1 cellular context compared by ENCODE assay signal in genomic region chr5:178626484-178627258, GRCh38.
TF ChIP-seq lines count a peak whose summit lies in the region.

CLK4 (minus strand) TSS chr5:178627050; CDS start chr5:178623416, 3,634 bp downstream.

TF ChIP-seq in HepG2, 621 proteins besides CTCF, POLR2A, EP300 and RAD21 (continued from another document and continues in another):
- TF ChIP-seq ZFP91 (CRISPR knock-in tag; IDR thresholded peaks at IDR 0.05; ENCODE audit: borderline replicate concordance) (peak; percentile 95; the same call in 1 of the 2 replicates), PHB2 (IDR thresholded peaks at IDR 0.05; ENCODE audit: partially characterized antibody) (no peak), ZNF501 (CRISPR knock-in tag; IDR thresholded peaks at IDR 0.05) (peak; percentile 81), FOXA1 (IDR thresholded peaks at IDR 0.05) (no peak), FOXA1 (CRISPR knock-in tag; IDR thresholded peaks at IDR 0.05) (no peak), DMAP1 (CRISPR knock-in tag; IDR thresholded peaks at IDR 0.05) (peak; percentile 54), ZNF563 (CRISPR knock-in tag; IDR thresholded peaks at IDR 0.05) (peak; percentile 72; the same call in 1 of the 2 replicates), IRF9 (CRISPR knock-in tag; IDR thresholded peaks at IDR 0.05; ENCODE audit: borderline replicate concordance) (peak; percentile 13; the same call in 1 of the 2 replicates), MXD4 (CRISPR knock-in tag; IDR thresholded peaks at IDR 0.05) (0 out of 2 replicates have a peak, but pooled peaks have one; percentile 57), ADNP (CRISPR knock-in tag; IDR thresholded peaks at IDR 0.05) (no peak), LBX2 (CRISPR knock-in tag; IDR thresholded peaks at IDR 0.05; ENCODE audit: borderline replicate concordance) (0 out of 2 replicates have a peak, but pooled peaks have one; percentile 26), IRF1 (CRISPR knock-in tag; IDR thresholded peaks at IDR 0.05; ENCODE audit: low read depth) (no peak; the same call in 1 of the 2 replicates), HMG20A (CRISPR knock-in tag; IDR thresholded peaks at IDR 0.05; ENCODE audit: borderline replicate concordance) (no peak), ZFP62 (CRISPR knock-in tag; IDR thresholded peaks at IDR 0.05) (no peak), ZNF792 (CRISPR knock-in tag; IDR thresholded peaks at IDR 0.05) (no peak; the same call in 1 of the 2 replicates), DZIP1 (CRISPR knock-in tag; IDR thresholded peaks at IDR 0.05) (no peak; the same call in 1 of the 2 replicates), MXD3 (CRISPR knock-in tag; IDR thresholded peaks at IDR 0.05) (no peak), KDM6A (CRISPR knock-in tag; IDR thresholded peaks at IDR 0.05; ENCODE audit: low read depth) (no peak), ZBTB34 (CRISPR knock-in tag; IDR thresholded peaks at IDR 0.05) (no peak), TEF (CRISPR knock-in tag; IDR thresholded peaks at IDR 0.05) (no peak), ZFP36 (IDR thresholded peaks at IDR 0.05; ENCODE audit: borderline replicate concordance, low read depth, low read length, partially characterized antibody) (no peak), ZNF224 (CRISPR knock-in tag; IDR thresholded peaks at IDR 0.05) (peak; percentile 82; the same call in 1 of the 2 replicates), ZNF724P (CRISPR knock-in tag; IDR thresholded peaks at IDR 0.05; ENCODE audit: borderline replicate concordance) (no peak), ZNF124 (CRISPR knock-in tag; IDR thresholded peaks at IDR 0.05) (peak; percentile 80; the same call in 1 of the 2 replicates), ZNF225 (CRISPR knock-in tag; IDR thresholded peaks at IDR 0.05) (peak; percentile 80; the same call in 1 of the 2 replicates), SIX1 (CRISPR knock-in tag; IDR thresholded peaks at IDR 0.05; ENCODE audit: borderline replicate concordance) (no peak), KMT2A (CRISPR knock-in tag; IDR thresholded peaks at IDR 0.05) (peak; percentile 84; the same call in 1 of the 2 replicates), JUNB (CRISPR knock-in tag; IDR thresholded peaks at IDR 0.05; ENCODE audit: borderline replicate concordance) (no peak), USF2 (IDR thresholded peaks at IDR 0.05; ENCODE audit: low read depth, low read length) (peak; percentile 81), USF2 (CRISPR knock-in tag; IDR thresholded peaks at IDR 0.05; ENCODE audit: borderline replicate concordance) (peak; percentile 79; the same call in 1 of the 2 replicates), ZFAT (CRISPR knock-in tag; conservative IDR thresholded peaks at IDR 0.05) (0 out of 2 replicates have a peak, but pooled peaks have one; percentile 62), MTA1 (CRISPR knock-in tag; IDR thresholded peaks at IDR 0.05; ENCODE audit: borderline replicate concordance) (peak; percentile 81; the same call in 1 of the 2 replicates), ZNF510 (CRISPR knock-in tag; IDR thresholded peaks at IDR 0.05; ENCODE audit: low read depth) (peak; percentile 60; the same call in 1 of the 2 replicates), ZNF138 (CRISPR knock-in tag; IDR thresholded peaks at IDR 0.05; ENCODE audit: low read depth) (0 out of 2 replicates have a peak, but pooled peaks have one; percentile 24), SOX13 (IDR thresholded peaks at IDR 0.05) (peak; percentile 32; the same call in 1 of the 2 replicates), SOX13 (CRISPR knock-in tag; conservative IDR thresholded peaks at IDR 0.05 in 1 of 2, IDR thresholded peaks at IDR 0.05 in 1 of 2) (no peak), ZNF280B (CRISPR knock-in tag; IDR thresholded peaks at IDR 0.05; ENCODE audit: borderline replicate concordance) (0 out of 2 replicates have a peak, but pooled peaks have one; percentile 31), CAMTA2 (CRISPR knock-in tag; IDR thresholded peaks at IDR 0.05; ENCODE audit: borderline replicate concordance) (no peak), MYNN (CRISPR knock-in tag; IDR thresholded peaks at IDR 0.05; ENCODE audit: low read depth) (no peak), MBNL3 (CRISPR knock-in tag; conservative IDR thresholded peaks at IDR 0.05) (no peak), PRPF4 (IDR thresholded peaks at IDR 0.05; ENCODE audit: low read depth, low read length, poor library complexity, severe bottlenecking) (no peak), THAP8 (CRISPR knock-in tag; IDR thresholded peaks at IDR 0.05; ENCODE audit: borderline replicate concordance) (no peak), MXD1 (CRISPR knock-in tag; IDR thresholded peaks at IDR 0.05) (peak; percentile 66; the same call in 1 of the 2 replicates), ZNF18 (CRISPR knock-in tag; IDR thresholded peaks at IDR 0.05; ENCODE audit: insufficient replicate concordance) (no peak), TERF1 (CRISPR knock-in tag; IDR thresholded peaks at IDR 0.05) (no peak), PHF20 (CRISPR knock-in tag; IDR thresholded peaks at IDR 0.05) (peak; percentile 63)
